In the genomic region with DNA sequence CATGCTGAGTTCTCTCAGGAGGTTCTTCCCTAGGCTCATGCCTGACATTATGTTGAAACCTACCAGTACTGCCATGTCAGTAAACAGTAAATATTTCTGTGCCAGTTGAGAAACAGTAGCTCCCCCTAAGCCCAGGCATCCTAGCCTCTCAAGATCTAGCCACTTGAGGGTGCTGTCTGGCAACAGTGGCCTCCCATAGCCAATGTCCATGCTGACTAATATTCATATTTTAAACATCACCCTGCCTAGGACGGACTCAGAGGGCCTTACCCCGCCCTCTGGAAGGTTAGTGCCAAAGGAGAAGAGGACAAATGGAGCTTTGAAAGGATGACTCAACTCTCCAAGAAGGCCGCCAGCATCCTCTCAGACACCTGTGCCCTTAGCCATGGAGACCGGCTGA, we compare ENCODE assay signal across 11 cellular contexts. TPM values are rescaled to one million over a fixed set of nuclear protein-coding genes. Genes with fewer than 3 reads are reported as not detected.
DNase-seq lines count a peak whose midpoint lies in the region; ATAC-seq and TF ChIP-seq lines count a peak whose summit lies in the region.
"Had no signal": no experiment of that assay in that cellular context is flagged by ENCODE, and none has a peak within 500 bp of the region (broad histone marks: within the 10 kb centered on the region; RNA-seq: fewer than 3 reads in every experiment).

No MANE protein-coding gene starts in this region.

- intact Hi-C loops in HCT116 (cut with micrococcal nuclease), result loop anchor here (1.0 to 2.0 kb wide), 2 partner anchors 42 to 161 kb away; no protein-coding TSS in a partner anchor

- H3K79me2 ChIP-seq in HCT116 (ENCODE audit: insufficient read depth, low read length), result no peaks in the 10 kb centered on the region

- peak; percentile 100 for ATAC-seq in HCT116
- ATAC-seq in SK-N-SH treated with all-trans-retinoic acid at 6 μM for 48 hours, result peak; percentile 90
- ATAC-seq in activated CD8-positive, alpha-beta memory T cell treated with anti-CD3 and anti-CD28 coated beads, Interleukin-2, amount 10 ng/mL, durations not matched to agents 7 days and 5 days, result no peak
- ATAC-seq in GM21723 (IDR thresholded peaks at IDR 0.05; ENCODE audit: unreplicated experiment), result no peak

- CTCF ChIA-PET in HCT116 (lab: Charles Lee), result interaction anchor here (0.6 to 2.0 kb wide), 11 partner anchors 9 to 399 kb away, joined by 3 to 42 read pairs (median 8); no protein-coding TSS in a partner anchor
- CTCF ChIA-PET in activated CD8-positive, alpha-beta memory T cell treated with anti-CD3 and anti-CD28 coated beads, Interleukin-2, amount 10 ng/mL, durations not matched to agents 7 days and 5 days (lab: Charles Lee), result interaction anchor here (0.9 to 1.5 kb wide), 3 partner anchors 11 to 72 kb away, joined by 3 read pairs; no protein-coding TSS in a partner anchor

- no peak overlapping the region for H3K27ac Mint-ChIP-seq in activated CD8-positive, alpha-beta memory T cell treated with anti-CD3 and anti-CD28 coated beads, Interleukin-2, amount 10 ng/mL, durations not matched to agents 7 days and 5 days

- H3K27me3 ChIP-seq in HCT116 (ENCODE audit: insufficient read depth, low read length), result no peaks in the 10 kb centered on the region
- H3K27me3 ChIP-seq: vagina had no signal

- H3K9ac ChIP-seq in HCT116 (ENCODE audit: low read length), result no peak overlapping the region

- no peak overlapping the region for H3K4me3 Mint-ChIP-seq in activated CD8-positive, alpha-beta memory T cell treated with anti-CD3 and anti-CD28 coated beads, Interleukin-2, amount 10 ng/mL, durations not matched to agents 7 days and 5 days

- H3K27me3 Mint-ChIP-seq in activated CD8-positive, alpha-beta memory T cell treated with anti-CD3 and anti-CD28 coated beads, Interleukin-2, amount 10 ng/mL, durations not matched to agents 7 days and 5 days, result no peaks in the 10 kb centered on the region

- DNase-seq in AG09319 (ENCODE audit: extremely low read depth, low read depth) (no peak), HCT116 (ENCODE audit: low read depth, low spot score) (peak; percentile 46), fibroblast of the aortic adventitia (ENCODE audit: low read depth) (peak; percentile 20), NK-92 (lab: John Stamatoyannopoulos, UW; ENCODE audit: unreplicated experiment) (no peak)
- DNase-seq in activated CD8-positive, alpha-beta memory T cell treated with anti-CD3 and anti-CD28 coated beads, Interleukin-2, amount 10 ng/mL, durations not matched to agents 7 days and 5 days, result no peak
- DNase-seq in activated CD4-positive, alpha-beta T cell treated with anti-CD3 and anti-CD28 coated beads for 48 hours, result no peak
- DNase-seq: caudate nucleus, MV-4-11 had no signal

- no peak for TF ChIP-seq POLR2A in HCT116 (IDR thresholded peaks at IDR 0.05; ENCODE audit: borderline replicate concordance, extremely low read depth, insufficient read depth, insufficient read length)

- H3K9me3 ChIP-seq in HCT116 (ENCODE audit: control insufficient read depth in 1 of 2, insufficient read depth in 1 of 2, low read depth in 1 of 2, low read length in 2 of 2), result no peaks in the 10 kb centered on the region
- H3K9me3 ChIP-seq: vagina had no signal

- no peaks in the 10 kb centered on the region for H3K36me3 Mint-ChIP-seq in activated CD8-positive, alpha-beta memory T cell treated with anti-CD3 and anti-CD28 coated beads, Interleukin-2, amount 10 ng/mL, durations not matched to agents 7 days and 5 days

- BruUV-seq in HCT116 (replicated peaks; lab: Mats Ljungman, UMichigan), result no TSS peak

- H3K9me2 ChIP-seq in HCT116 (ENCODE audit: insufficient read depth), result no peaks in the 10 kb centered on the region

- RAD21 ChIA-PET in HCT116 (lab: Charles Lee; ENCODE audit: low non-redundant PET in 1 of 2, low total read pairs in 2 of 2, uncharacterized antibody in 2 of 2, unreplicated experiment in 2 of 2), result interaction anchor here (1.1 to 1.6 kb wide), 5 partner anchors 35 to 164 kb away, joined by 3 to 9 read pairs (median 5); no protein-coding TSS in a partner anchor

- TF ChIP-seq CTCF in AG09319 (IDR thresholded peaks at IDR 0.05; ENCODE audit: low read depth, low read length), result peak; percentile 28
- TF ChIP-seq CTCF in HCT116 (IDR thresholded peaks at IDR 0.05 in 2 of 3, conservative IDR thresholded peaks at IDR 0.05 in 1 of 3; ENCODE audit: borderline replicate concordance in 1 of 3, insufficient read depth in 1 of 3, low read depth in 2 of 3, low read length in 2 of 3), result peak; percentile 73 to 84 (median 74)
- TF ChIP-seq CTCF in fibroblast of the aortic adventitia (IDR thresholded peaks at IDR 0.05; ENCODE audit: insufficient read depth, low read length), result peak; percentile 34

- POLR2A ChIA-PET in HCT116 (lab: Charles Lee), result no interaction called here

- H3K4me2 ChIP-seq in HCT116 (ENCODE audit: low read length), result no peak overlapping the region

- no peaks in the 10 kb centered on the region for H4K20me1 ChIP-seq in HCT116 (ENCODE audit: insufficient read depth)

- H3K4me1 ChIP-seq in HCT116 (ENCODE audit: control insufficient read depth in 1 of 2, insufficient read depth in 2 of 2, low read length in 2 of 2), result peaks cover 0 to 2% of the 10 kb centered on the region in 2 experiments; a peak in 1 of 4 replicates
- H3K4me1 ChIP-seq: vagina had no signal

- no peak overlapping the region for H3K4me3 ChIP-seq in HCT116 (replicated peaks in 1 of 2; ENCODE audit: low read depth in 1 of 2, low read length in 2 of 2)
- H3K4me3 ChIP-seq in fibroblast of the aortic adventitia (ENCODE audit: low read depth, low read length), result no peak overlapping the region
- H3K4me3 ChIP-seq: vagina had no signal

- H3K27ac ChIP-seq in HCT116 (ENCODE audit: low read depth, low read length), result no peak overlapping the region
- H3K27ac ChIP-seq: vagina had no signal

- no peaks in the 10 kb centered on the region for H3K4me1 Mint-ChIP-seq in activated CD8-positive, alpha-beta memory T cell treated with anti-CD3 and anti-CD28 coated beads, Interleukin-2, amount 10 ng/mL, durations not matched to agents 7 days and 5 days

- H2AFZ ChIP-seq in HCT116 (ENCODE audit: low read depth, low read length, poor library complexity, severe bottlenecking), result no peak overlapping the region

- peak; percentile 86 for TF ChIP-seq RAD21 in HCT116 (IDR thresholded peaks at IDR 0.05; ENCODE audit: low read depth)

- H3K36me3 ChIP-seq in HCT116 (ENCODE audit: control insufficient read depth in 1 of 2, insufficient read depth in 2 of 2, low read length in 2 of 2), result no peaks in the 10 kb centered on the region
- H3K36me3 ChIP-seq: vagina had no signal

- no peaks in the 10 kb centered on the region for H3K9me3 Mint-ChIP-seq in activated CD8-positive, alpha-beta memory T cell treated with anti-CD3 and anti-CD28 coated beads, Interleukin-2, amount 10 ng/mL, durations not matched to agents 7 days and 5 days (ENCODE audit: low read depth)

TF ChIP-seq in HCT116, 20 proteins besides CTCF, POLR2A, EP300 and RAD21:
- TF ChIP-seq ZFX (IDR thresholded peaks at IDR 0.05) (no peak), EGR1 (IDR thresholded peaks at IDR 0.05; ENCODE audit: low read depth) (no peak), POLR2AphosphoS5 (IDR thresholded peaks at IDR 0.05; ENCODE audit: low read depth, low read length) (no peak)

TF ChIP-seq in SK-N-SH treated with all-trans-retinoic acid at 6 μM for 48 hours, 23 proteins besides CTCF, POLR2A, EP300 and RAD21:
- TF ChIP-seq PPARA (CRISPR knock-in tag; IDR thresholded peaks at IDR 0.05; ENCODE audit: borderline replicate concordance) (no peak), TCF4 (CRISPR knock-in tag; IDR thresholded peaks at IDR 0.05; ENCODE audit: borderline replicate concordance) (no peak)

RNA-seq across cellular contexts. Expression of a gene that starts 7.7 kb away (rescaled TPM):
- not detected for total RNA-seq in HCT116 (2021; ENCODE audit: unreplicated experiment)
- not detected in 2 replicates for polyA plus RNA-seq in HCT116 (2012)
- not detected in 2 replicates for total RNA-seq in fibroblast of the aortic adventitia (ENCODE audit: low replicate concordance)
- total RNA-seq in activated CD8-positive, alpha-beta memory T cell treated with anti-CD3 and anti-CD28 coated beads, Interleukin-2, amount 10 ng/mL, durations not matched to agents 7 days and 5 days, result not detected
- total RNA-seq: vagina had no signal

Comparison
In these comparisons a context has a peak if more than half of its experiments do, and no peak if none do; other contexts are left out.
1. DNase-seq: peak in HCT116 (single experiment) and fibroblast of the aortic adventitia (single experiment); none in AG09319 (single experiment), activated CD8-positive, alpha-beta memory T cell treated with anti-CD3 and anti-CD28 coated beads, Interleukin-2, amount 10 ng/mL, durations not matched to agents 7 days and 5 days (single experiment), activated CD4-positive, alpha-beta T cell treated with anti-CD3 and anti-CD28 coated beads for 48 hours (single experiment) and NK-92 (single experiment).
2. ATAC-seq: peak in HCT116 (single experiment) and SK-N-SH treated with all-trans-retinoic acid at 6 μM for 48 hours (single experiment); none in activated CD8-positive, alpha-beta memory T cell treated with anti-CD3 and anti-CD28 coated beads, Interleukin-2, amount 10 ng/mL, durations not matched to agents 7 days and 5 days (single experiment) and GM21723 (single experiment).
3. Peak in every context shown above with its lines, with median percentiles within 50 percentile points of each other: CTCF ChIP-seq.